ENCODE assay signal across 22 cellular contexts in genomic region chr3:147397155-147397888, GRCh38. TPM values are rescaled to one million over a fixed set of nuclear protein-coding genes. Genes with fewer than 3 reads are reported as not detected.
A peak's percentile ranks its signal among the peaks of the same experiment; 100 is the strongest.
DNase-seq lines count a peak whose midpoint lies in the region; FAIRE-seq and TF ChIP-seq lines count a peak whose summit lies in the region.
"Had no signal": no experiment of that assay in that cellular context is flagged by ENCODE, and none has a peak within 500 bp of the region (broad histone marks: within the 10 kb centered on the region; RNA-seq: fewer than 3 reads in every experiment).

No MANE protein-coding gene starts in this region.

- H3K4me3 ChIP-seq in ascending aorta (peak overlapping the region; percentile 17 to 21), fibroblast of mammary gland (ENCODE audit: control insufficient read depth, low read depth, low read length) (no peak overlapping the region), neuron (ENCODE audit: low read length) (peak overlapping the region; percentile 38)
- H3K4me3 ChIP-seq: BLaER1, body of pancreas, hepatocyte, K562, Peyer's patch had no signal

- DNase-seq in G401 (ENCODE audit: low spot score) (peak; percentile 97), ascending aorta (ENCODE audit: low spot score in 2 of 2) (no peak), fibroblast of mammary gland (ENCODE audit: low read depth) (peak; percentile 19), erythroblast (lab: John Stamatoyannopoulos, UW) (no peak), HTR-8/SVneo (ENCODE audit: insufficient read length, low spot score) (no peak), posterior vena cava (ENCODE audit: low spot score) (no peak), GM13976 (ENCODE audit: low spot score) (no peak)
- DNase-seq: body of pancreas; NCI-H1417; Peyer's patch; stimulated activated CD4-positive, alpha-beta T cell treated with anti-CD3 and anti-CD28 coated beads, Interleukin-4, amount 100 ng/mL, for 4 hours; stimulated activated naive CD4-positive, alpha-beta T cell; SW 1271 had no signal

- no peaks in the 10 kb centered on the region for H3K36me3 ChIP-seq in ascending aorta
- no peaks in the 10 kb centered on the region for H3K36me3 ChIP-seq in neuron (ENCODE audit: insufficient read depth, low read length)
- H3K36me3 ChIP-seq: BLaER1, Peyer's patch had no signal

- H3K27me3 ChIP-seq in ascending aorta, result peaks cover 18% of the 10 kb centered on the region
- no peaks in the 10 kb centered on the region for H3K27me3 ChIP-seq in neuron (ENCODE audit: insufficient read depth, low read length)

- peaks cover 0 to 15% of the 10 kb centered on the region in 2 donors for H3K4me1 ChIP-seq in ascending aorta
- peaks cover 9% of the 10 kb centered on the region for H3K4me1 ChIP-seq in neuron (ENCODE audit: insufficient read depth, low read length)
- H3K4me1 ChIP-seq: BLaER1 had no signal

- TF ChIP-seq CTCF in ascending aorta (IDR thresholded peaks at IDR 0.05), result no peak
- TF ChIP-seq CTCF in fibroblast of mammary gland (conservative IDR thresholded peaks at IDR 0.05; ENCODE audit: control insufficient read depth, insufficient read depth, low read depth, low read length), result no peak
- TF ChIP-seq CTCF in GM13976 (IDR thresholded peaks at IDR 0.05; ENCODE audit: borderline replicate concordance, control extremely low read depth, extremely low read depth, insufficient read depth, missing control alignments), result no peak

- no peak overlapping the region for H2AFZ ChIP-seq in neuron (ENCODE audit: low read depth, low read length)

- no peak for TF ChIP-seq POLR2A in erythroblast (IDR thresholded peaks at IDR 0.05; ENCODE audit: low read length)

- in situ Hi-C loops in G401 (cut with HindIII; ENCODE audit: low sequenced_read_pairs) (no loop called here), GM13976 (cut with MboI; ENCODE audit: low sequenced_read_pairs, unreplicated experiment) (no loop called here)

- no peak for FAIRE-seq in HTR-8/SVneo (lab: Jason Lieb, UNC)
- FAIRE-seq: GM19239, K562 had no signal

- no peak overlapping the region for H3K27ac ChIP-seq in ascending aorta
- H3K27ac ChIP-seq: BLaER1, body of pancreas, hepatocyte, Peyer's patch had no signal

- H3K9me3 ChIP-seq in ascending aorta (no peaks in the 10 kb centered on the region), neuron (ENCODE audit: low read length) (peaks cover 14% of the 10 kb centered on the region)
- H3K9me3 ChIP-seq: body of pancreas had no signal

- intact Hi-C loops in ascending aorta (cut with DNase I), result loop anchor here (10.0 kb wide), 1 partner anchor 677 kb away; no protein-coding TSS in a partner anchor
- intact Hi-C loops in posterior vena cava (cut with DNase I), result no loop called here

RNA-seq across cellular contexts. Expression of gene ZIC4, which starts 9.0 kb away (rescaled TPM):
- total RNA-seq in G401 (2014; rRNA removed; shearing (Covaris generic)), result not detected in 2 replicates
- total RNA-seq in ascending aorta, result not detected
- 1 to 10 TPM; 1.8 to 3.0 TPM for total RNA-seq in posterior vena cava
- total RNA-seq: body of pancreas, epithelial cell of proximal tubule, K562, mesothelial cell of epicardium, NCI-H460, Peyer's patch, renal cortical epithelial cell had no signal

RNA-seq across cellular contexts. Expression of gene ZIC1, which starts 11.8 kb away (rescaled TPM):
- not detected in 2 replicates for total RNA-seq in G401 (2014; rRNA removed; shearing (Covaris generic))
- total RNA-seq in ascending aorta (1.5 TPM), posterior vena cava (1 to 10 TPM; 7.5 to 8.7 TPM)
- total RNA-seq: body of pancreas, epithelial cell of proximal tubule, NCI-H460, renal cortical epithelial cell had no signal

Comparison
In these comparisons a context has a peak if more than half of its experiments do, and no peak if none do; other contexts are left out.
1. DNase-seq: peak in G401 (single experiment) and fibroblast of mammary gland (single experiment); none in ascending aorta (0 of 2), erythroblast (0 of 2), HTR-8/SVneo (single experiment), posterior vena cava (single experiment) and GM13976 (single experiment).